Comparison of ENCODE assay signal across 2 cellular contexts in the genomic region with DNA sequence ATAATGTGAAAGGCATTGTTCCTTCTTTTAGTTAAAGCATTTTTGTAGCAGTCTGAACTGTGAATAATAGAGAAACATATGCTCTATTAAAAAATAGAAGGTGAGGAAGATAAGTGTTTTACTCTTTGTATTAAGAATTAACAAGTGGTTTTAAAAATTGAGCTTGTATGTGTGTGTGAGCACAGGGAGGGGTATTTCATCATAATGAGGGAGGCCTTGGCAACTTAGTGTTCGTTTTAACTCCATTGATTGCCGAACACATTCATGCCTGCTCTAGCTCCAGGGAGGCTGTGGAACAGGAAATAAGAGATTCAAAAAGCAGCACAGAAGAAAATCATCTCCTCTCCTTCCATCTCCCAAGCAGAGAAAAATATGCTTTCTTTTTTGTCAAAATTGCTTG.
TF ChIP-seq lines count a peak whose summit lies in the region.

No MANE protein-coding gene starts in this region.

TF ChIP-seq in H1, 55 proteins besides CTCF, POLR2A, EP300 and RAD21:
- TF ChIP-seq, protein P1, sequence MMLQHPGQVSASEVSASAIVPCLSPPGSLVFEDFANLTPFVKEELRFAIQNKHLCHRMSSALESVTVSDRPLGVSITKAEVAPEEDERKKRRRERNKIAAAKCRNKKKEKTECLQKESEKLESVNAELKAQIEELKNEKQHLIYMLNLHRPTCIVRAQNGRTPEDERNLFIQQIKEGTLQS (IDR thresholded peaks at IDR 0.05; ENCODE audit: insufficient read depth, low read depth, low read length) = no peak
- no peak for TF ChIP-seq CREB1 (IDR thresholded peaks at IDR 0.05)
- TF ChIP-seq CEBPB (IDR thresholded peaks at IDR 0.05; ENCODE audit: low read depth, low read length) = peak; percentile 40; the same call in 1 of the 2 replicates
- TF ChIP-seq TCF12 (IDR thresholded peaks at IDR 0.05; ENCODE audit: low read depth, low read length) = no peak

TF ChIP-seq in liver, 16 proteins besides CTCF, POLR2A, EP300 and RAD21:
- TF ChIP-seq, protein P1 (IDR thresholded peaks at IDR 0.05) = peak; percentile 79
- TF ChIP-seq RXRA (IDR thresholded peaks at IDR 0.05) (peak; percentile 13 to 16), TAF1 (conservative IDR thresholded peaks at IDR 0.05) (peak; percentile 42), HNF4G (IDR thresholded peaks at IDR 0.05) (no peak), HNF4A (conservative IDR thresholded peaks at IDR 0.05) (peak; percentile 28 to 36), YY1 (IDR thresholded peaks at IDR 0.05) (peak; percentile 79), SP1 (IDR thresholded peaks at IDR 0.05) (peak; percentile 39), JUND (IDR thresholded peaks at IDR 0.05) (no peak)
TF ChIP-seq in liver: peak in this region for 6.
